In genomic region chr9:109182940-109183798, GRCh38 we compare ENCODE assay signal across 8 cellular contexts. TPM values are rescaled to one million over a fixed set of nuclear protein-coding genes. Genes with fewer than 3 reads are reported as not detected.
A peak's percentile ranks its signal among the peaks of the same experiment; 100 is the strongest.
DNase-seq lines count a peak whose midpoint lies in the region; ATAC-seq and TF ChIP-seq lines count a peak whose summit lies in the region.

No MANE protein-coding gene starts in this region.

- H3K36me3 Mint-ChIP-seq in endodermal cell (ENCODE audit: low read depth) = no peaks in the 10 kb centered on the region
- H3K36me3 Mint-ChIP-seq in progenitor cell of endocrine pancreas (ENCODE audit: insufficient read depth) = no peaks in the 10 kb centered on the region

- no peaks in the 10 kb centered on the region for H3K79me2 ChIP-seq in OCI-LY1 (ENCODE audit: insufficient read depth, low read length)

- H3K27me3 ChIP-seq in OCI-LY1 (ENCODE audit: insufficient read depth, low read length) = no peaks in the 10 kb centered on the region
- H3K27me3 ChIP-seq in endodermal cell (ENCODE audit: control insufficient read depth, insufficient read depth, low read length, poor library complexity, severe bottlenecking) = no peaks in the 10 kb centered on the region

- no peaks in the 10 kb centered on the region for H4K20me1 ChIP-seq in OCI-LY1 (ENCODE audit: insufficient read depth, low read length)

- H3K27ac ChIP-seq in OCI-LY1 (ENCODE audit: low read depth, low read length, poor library complexity, severe bottlenecking) = no peak overlapping the region
- H3K27ac ChIP-seq in endodermal cell (ENCODE audit: low read depth, low read length) = no peak overlapping the region

- H3K27ac Mint-ChIP-seq in endodermal cell (no peak overlapping the region), progenitor cell of endocrine pancreas (no peak overlapping the region)

- H3K27me3 Mint-ChIP-seq in endodermal cell (ENCODE audit: insufficient read depth) (no peaks in the 10 kb centered on the region), progenitor cell of endocrine pancreas (peaks cover 19% of the 10 kb centered on the region)

- H3K9me3 ChIP-seq in OCI-LY1 (ENCODE audit: low read length) = no peaks in the 10 kb centered on the region
- no peaks in the 10 kb centered on the region for H3K9me3 ChIP-seq in endodermal cell (ENCODE audit: control insufficient read depth, low read length)

- H3K9me3 Mint-ChIP-seq in endodermal cell = no peaks in the 10 kb centered on the region
- no peaks in the 10 kb centered on the region for H3K9me3 Mint-ChIP-seq in progenitor cell of endocrine pancreas (ENCODE audit: low read depth)

- H3K4me2 ChIP-seq in OCI-LY1 (ENCODE audit: low read length) = no peak overlapping the region

- DNase-seq in D341Med (ENCODE audit: low spot score) = peak; percentile 60
- DNase-seq in endodermal cell = peak; percentile 79
- no peak for DNase-seq in progenitor cell of endocrine pancreas (ENCODE audit: low spot score, unreplicated experiment)
- DNase-seq in T1000 (lab: John Stamatoyannopoulos, UW) = no peak

- H3K4me1 Mint-ChIP-seq in endodermal cell (no peaks in the 10 kb centered on the region), progenitor cell of endocrine pancreas (ENCODE audit: low read depth) (no peaks in the 10 kb centered on the region)

- H3K4me3 ChIP-seq in OCI-LY1 (ENCODE audit: low read depth, low read length, poor library complexity, severe bottlenecking) (no peak overlapping the region), endodermal cell (ENCODE audit: low read length) (no peak overlapping the region)

- no peak overlapping the region for H3K9ac ChIP-seq in OCI-LY1 (ENCODE audit: low read length)
- H3K9ac ChIP-seq in endodermal cell (ENCODE audit: extremely low read depth, low read length, poor library complexity, severe bottlenecking) = no peak overlapping the region

- H3F3A ChIP-seq in OCI-LY1 (ENCODE audit: insufficient read depth, low read length) = no peaks in the 10 kb centered on the region

- no peaks in the 10 kb centered on the region for H3K9me2 ChIP-seq in OCI-LY1 (ENCODE audit: low read depth, low read length)

- TF ChIP-seq CTCF in OCI-LY1 (IDR thresholded peaks at IDR 0.05; ENCODE audit: low read length) (peak; percentile 41; the same call in 1 of the 2 replicates), endodermal cell (conservative IDR thresholded peaks at IDR 0.05) (peak; percentile 69), progenitor cell of endocrine pancreas (IDR thresholded peaks at IDR 0.05; ENCODE audit: unreplicated experiment) (peak; percentile 52)

- ATAC-seq in GM19351 (IDR thresholded peaks at IDR 0.05; ENCODE audit: unreplicated experiment) (peak; percentile 59), HG03139 (IDR thresholded peaks at IDR 0.05; ENCODE audit: unreplicated experiment) (no peak), GM21717 (IDR thresholded peaks at IDR 0.05; ENCODE audit: unreplicated experiment) (no peak)

- 74 to 83% methylated on average over 9 to 13 of the region's 13 CpGs for WGBS in endodermal cell (ENCODE audit: insufficient coverage in 1 of 2, insufficient read length in 1 of 2), 2 experiments

- H3K36me3 ChIP-seq in OCI-LY1 (ENCODE audit: insufficient read depth, low read length) (no peaks in the 10 kb centered on the region), endodermal cell (ENCODE audit: control insufficient read depth, insufficient read depth, low read length) (no peaks in the 10 kb centered on the region)

- H3K4me1 ChIP-seq in OCI-LY1 (ENCODE audit: insufficient read depth, low read length, severe bottlenecking) (no peaks in the 10 kb centered on the region), endodermal cell (ENCODE audit: control insufficient read depth, insufficient read depth, low read length) (no peaks in the 10 kb centered on the region)

- H3K4me3 Mint-ChIP-seq in endodermal cell (no peak overlapping the region), progenitor cell of endocrine pancreas (ENCODE audit: low read depth) (no peak overlapping the region)

- H2AFZ ChIP-seq in OCI-LY1 (ENCODE audit: low read length) = no peak overlapping the region

RNA-seq across cellular contexts. Expression of gene FRRS1L, which starts 16.1 kb away (rescaled TPM):
- total RNA-seq in endodermal cell (1 to 10 TPM; 1.5 to 1.8 TPM), progenitor cell of endocrine pancreas (4.9 and 6.1 TPM in 2 replicates)
- 2.1 TPM for polyA plus RNA-seq in endodermal cell (2013, experiment 1 of 2)
- 2.0 TPM for polyA plus RNA-seq in endodermal cell (2013, experiment 2 of 2)

Comparison
In these comparisons a context has a peak if more than half of its experiments do, and no peak if none do; other contexts are left out.
1. DNase-seq: peak in D341Med (single experiment) and endodermal cell (single experiment); none in progenitor cell of endocrine pancreas (single experiment) and T1000 (single experiment).
2. Peak in every context shown above with its lines, with median percentiles within 50 percentile points of each other: CTCF ChIP-seq.